ENCODE assay signal across 2 cellular contexts in the genomic region with DNA sequence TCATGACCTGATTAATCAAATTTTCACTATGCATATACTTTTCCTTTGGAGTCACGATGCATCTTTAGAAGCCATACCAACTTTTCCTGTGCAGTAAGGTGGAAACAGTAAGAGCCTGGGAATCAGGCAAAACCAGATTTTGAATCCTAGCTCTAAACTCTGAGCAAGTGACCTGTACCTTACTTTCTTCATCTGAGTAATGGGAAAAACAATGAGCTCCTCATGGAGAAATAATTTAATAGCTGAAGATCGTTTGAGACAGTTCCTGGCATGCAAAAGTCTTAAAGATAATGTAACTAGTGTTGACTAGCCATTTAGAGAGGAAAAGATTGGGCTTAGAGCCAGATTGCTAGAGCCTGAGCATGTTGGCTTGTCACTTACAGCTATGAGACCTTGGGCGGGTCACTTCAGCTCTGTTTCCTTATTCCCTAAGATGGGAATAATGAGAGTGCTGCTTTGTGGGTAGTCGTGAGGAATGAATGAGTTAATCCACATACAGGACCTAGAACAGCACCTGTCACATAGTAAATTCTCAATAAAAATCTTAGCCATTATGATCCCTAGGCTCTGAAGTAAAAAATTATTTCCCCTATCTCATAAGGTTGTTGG.
TF ChIP-seq lines count a peak whose summit lies in the region.

No MANE protein-coding gene starts in this region.

TF ChIP-seq in A549, 52 proteins besides CTCF, POLR2A, EP300 and RAD21 (continued from another document):
- no peak for TF ChIP-seq KDM5A (IDR thresholded peaks at IDR 0.05)
- TF ChIP-seq CHD2 (IDR thresholded peaks at IDR 0.05; ENCODE audit: low read length, partially characterized antibody), result no peak
- TF ChIP-seq FOSB (CRISPR knock-in tag; IDR thresholded peaks at IDR 0.05), result no peak
- TF ChIP-seq FOSL2 (IDR thresholded peaks at IDR 0.05), result no peak
- no peak for TF ChIP-seq FOSL2 (CRISPR knock-in tag; IDR thresholded peaks at IDR 0.05)
- no peak for TF ChIP-seq TFCP2L1 (CRISPR knock-in tag; IDR thresholded peaks at IDR 0.05)
- no peak for TF ChIP-seq FOXS1 (CRISPR knock-in tag; IDR thresholded peaks at IDR 0.05)
- TF ChIP-seq, protein P1, sequence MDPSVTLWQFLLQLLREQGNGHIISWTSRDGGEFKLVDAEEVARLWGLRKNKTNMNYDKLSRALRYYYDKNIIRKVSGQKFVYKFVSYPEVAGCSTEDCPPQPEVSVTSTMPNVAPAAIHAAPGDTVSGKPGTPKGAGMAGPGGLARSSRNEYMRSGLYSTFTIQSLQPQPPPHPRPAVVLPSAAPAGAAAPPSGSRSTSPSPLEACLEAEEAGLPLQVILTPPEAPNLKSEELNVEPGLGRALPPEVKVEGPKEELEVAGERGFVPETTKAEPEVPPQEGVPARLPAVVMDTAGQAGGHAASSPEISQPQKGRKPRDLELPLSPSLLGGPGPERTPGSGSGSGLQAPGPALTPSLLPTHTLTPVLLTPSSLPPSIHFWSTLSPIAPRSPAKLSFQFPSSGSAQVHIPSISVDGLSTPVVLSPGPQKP (IDR thresholded peaks at IDR 0.05; ENCODE audit: low read depth, low read length), result no peak
- no peak for TF ChIP-seq ZC3H11A (IDR thresholded peaks at IDR 0.05)
- no peak for TF ChIP-seq ZFP36 (IDR thresholded peaks at IDR 0.05; ENCODE audit: borderline replicate concordance, partially characterized antibody)

TF ChIP-seq in IMR-90, 13 proteins besides CTCF, POLR2A, EP300 and RAD21 (continued from another document):
- TF ChIP-seq RFX5 (IDR thresholded peaks at IDR 0.05; ENCODE audit: low read depth, low read length) (no peak), MXI1 (IDR thresholded peaks at IDR 0.05; ENCODE audit: borderline replicate concordance, low read depth, low read length) (no peak)
